Comparison of ENCODE assay signal across 33 cellular contexts in the genomic region with DNA sequence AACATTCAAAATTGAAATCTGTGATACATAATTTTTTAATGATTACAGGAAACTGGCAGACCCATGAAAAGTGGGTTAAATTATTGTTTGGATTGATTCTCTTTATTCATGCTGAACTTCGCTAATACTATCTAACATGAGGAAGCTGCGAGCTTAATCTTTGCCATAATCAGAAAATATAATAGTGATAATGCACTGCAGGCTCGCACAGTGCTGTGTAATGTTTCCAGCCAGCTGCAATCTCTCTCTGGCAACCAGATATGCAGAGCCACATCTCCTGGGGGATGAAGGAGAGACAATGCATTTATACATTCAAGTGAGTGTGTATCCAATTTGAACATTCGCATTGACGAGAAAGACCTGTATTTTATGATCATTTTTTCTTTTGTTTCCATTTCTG.
"Had no signal": no experiment of that assay in that cellular context is flagged by ENCODE, and none has a peak within 500 bp of the region (broad histone marks: within the 10 kb centered on the region; RNA-seq: fewer than 3 reads in every experiment).

No MANE protein-coding gene starts in this region.

- H3K27ac Mint-ChIP-seq: activated B cell treated with CpG ODN at 0.5 μM for 24 hours; activated CD4-positive, alpha-beta memory T cell treated with anti-CD3 and anti-CD28 coated beads for 36 hours; activated CD4-positive, alpha-beta T cell treated with anti-CD3 and anti-CD28 coated beads, Interleukin-2, amount 10 ng/mL, durations not matched to agents 24 days and 14 days; activated CD8-positive, alpha-beta T cell treated with anti-CD3 and anti-CD28 coated beads for 36 hours; activated naive CD4-positive, alpha-beta T cell treated with anti-CD3 and anti-CD28 coated beads for 36 hours; activated naive CD4-positive, alpha-beta T cell treated with anti-CD3 and anti-CD28 coated beads, Interleukin-2, amount 50 U/mL, for 72 hours; activated naive CD8-positive, alpha-beta T cell treated with anti-CD3 and anti-CD28 coated beads for 36 hours; activated T-cell treated with anti-CD3 and anti-CD28 coated beads, Interleukin-2, amount 50 U/mL, for 72 hours; activated T-helper 1 cell treated with anti-CD3 and anti-CD28 coated beads, Interleukin-12 subunit alpha, Interleukin-12 subunit beta, Interleukin-2, Interleukin-4 antibody, amounts not matched to agents 30 ng/mL and 10 ng/mL and 1 ng/mL, durations not matched to agents 14 hours and 24 hours and 36 hours; activated T-helper 17 cell treated with anti-CD3 and anti-CD28 coated beads, Interleukin-2, amount 50 U/mL, for 72 hours; T-helper 2 cell treated with Interferon-gamma antibody and Interleukin-4, amounts not matched to agents 5 μg/mL and 100 μg/mL, for 36 hours had no signal

- H3K27ac ChIP-seq: adrenal gland, body of pancreas, brain microvascular endothelial cell, breast epithelium, VCaP had no signal

- H3K4me3 Mint-ChIP-seq: activated B cell treated with CpG ODN at 0.5 μM for 24 hours; activated CD4-positive, alpha-beta memory T cell treated with anti-CD3 and anti-CD28 coated beads for 36 hours; activated CD4-positive, alpha-beta T cell treated with anti-CD3 and anti-CD28 coated beads, Interleukin-2, amount 10 ng/mL, durations not matched to agents 24 days and 14 days; activated CD8-positive, alpha-beta T cell treated with anti-CD3 and anti-CD28 coated beads for 36 hours; activated naive CD4-positive, alpha-beta T cell treated with anti-CD3 and anti-CD28 coated beads for 36 hours; activated naive CD8-positive, alpha-beta T cell treated with anti-CD3 and anti-CD28 coated beads for 36 hours; activated T-cell treated with anti-CD3 and anti-CD28 coated beads, Interleukin-2, amount 50 U/mL, for 4 hours; activated T-cell treated with anti-CD3 and anti-CD28 coated beads, Interleukin-2, amount 50 U/mL, for 72 hours; activated T-helper 1 cell treated with anti-CD3 and anti-CD28 coated beads, Interleukin-12 subunit alpha, Interleukin-12 subunit beta, Interleukin-2, Interleukin-4 antibody, amounts not matched to agents 30 ng/mL and 10 ng/mL and 1 ng/mL, durations not matched to agents 14 hours and 24 hours and 36 hours; activated T-helper 17 cell treated with anti-CD3 and anti-CD28 coated beads, Interleukin-2, amount 50 U/mL, for 72 hours; T-helper 2 cell treated with Interferon-gamma antibody and Interleukin-4, amounts not matched to agents 5 μg/mL and 100 μg/mL, for 36 hours had no signal

- H3K9me3 Mint-ChIP-seq: activated B cell treated with CpG ODN at 0.5 μM for 24 hours; activated CD4-positive, alpha-beta memory T cell treated with anti-CD3 and anti-CD28 coated beads for 36 hours; activated CD4-positive, alpha-beta T cell treated with anti-CD3 and anti-CD28 coated beads, Interleukin-2, amount 10 ng/mL, durations not matched to agents 24 days and 14 days; activated CD8-positive, alpha-beta T cell treated with anti-CD3 and anti-CD28 coated beads for 36 hours; activated naive CD4-positive, alpha-beta T cell treated with anti-CD3 and anti-CD28 coated beads for 36 hours; activated naive CD4-positive, alpha-beta T cell treated with anti-CD3 and anti-CD28 coated beads, Interleukin-2, amount 50 U/mL, for 72 hours; activated naive CD8-positive, alpha-beta T cell treated with anti-CD3 and anti-CD28 coated beads for 36 hours; activated T-cell treated with anti-CD3 and anti-CD28 coated beads, Interleukin-2, amount 50 U/mL, for 4 hours; activated T-cell treated with anti-CD3 and anti-CD28 coated beads, Interleukin-2, amount 50 U/mL, for 72 hours; activated T-helper 1 cell treated with anti-CD3 and anti-CD28 coated beads, Interleukin-12 subunit alpha, Interleukin-12 subunit beta, Interleukin-2, Interleukin-4 antibody, amounts not matched to agents 30 ng/mL and 10 ng/mL and 1 ng/mL, durations not matched to agents 14 hours and 24 hours and 36 hours; T-helper 2 cell treated with Interferon-gamma antibody and Interleukin-4, amounts not matched to agents 5 μg/mL and 100 μg/mL, for 36 hours had no signal

- H3K4me1 ChIP-seq: adrenal gland, body of pancreas, breast epithelium had no signal

- H3K27me3 Mint-ChIP-seq: activated B cell treated with CpG ODN at 0.5 μM for 24 hours; activated CD4-positive, alpha-beta T cell treated with anti-CD3 and anti-CD28 coated beads, Interleukin-2, amount 10 ng/mL, durations not matched to agents 24 days and 14 days had no signal

- H3K27me3 ChIP-seq: adrenal gland, body of pancreas, brain microvascular endothelial cell, breast epithelium had no signal

- H3K4me1 Mint-ChIP-seq: activated B cell treated with CpG ODN at 0.5 μM for 24 hours; activated CD4-positive, alpha-beta T cell treated with anti-CD3 and anti-CD28 coated beads, Interleukin-2, amount 10 ng/mL, durations not matched to agents 24 days and 14 days; activated naive CD8-positive, alpha-beta T cell treated with anti-CD3 and anti-CD28 coated beads for 36 hours; activated T-helper 17 cell treated with anti-CD3 and anti-CD28 coated beads, Interleukin-2, amount 50 U/mL, for 72 hours had no signal

- H3K36me3 ChIP-seq: adrenal gland, brain microvascular endothelial cell, breast epithelium had no signal

- DNase-seq: activated B cell treated with CpG ODN at 0.5 μM for 24 hours; activated CD4-positive, alpha-beta memory T cell treated with anti-CD3 and anti-CD28 coated beads for 36 hours; activated CD4-positive, alpha-beta T cell treated with anti-CD3 and anti-CD28 coated beads for 4 hours; activated CD4-positive, alpha-beta T cell treated with anti-CD3 and anti-CD28 coated beads, Interleukin-2, amount 10 ng/mL, durations not matched to agents 24 days and 14 days; activated CD4-positive, alpha-beta T cell treated with anti-CD3 and anti-CD28 coated beads, Interleukin-2, amount 50 U/mL, for 1 hour; activated CD4-positive, alpha-beta T cell treated with anti-CD3 and anti-CD28 coated beads, Interleukin-2, amount 50 U/mL, for 4 hours; activated CD4-positive, CD25-positive, alpha-beta regulatory T cell treated with anti-CD3 and anti-CD28 coated beads, Interleukin-2, amount 50 U/mL, for 72 hours; activated CD8-positive, alpha-beta memory T cell treated with anti-CD3 and anti-CD28 coated beads, Interleukin-2, amount 50 U/mL, for 4 hours; activated CD8-positive, alpha-beta T cell treated with anti-CD3 and anti-CD28 coated beads for 36 hours; activated effector memory CD4-positive, alpha-beta T cell treated with anti-CD3 and anti-CD28 coated beads, Interleukin-2, amount 50 U/mL, for 16 hours; activated gamma-delta T cell treated with Interleukin-2 at 50 U/mL for 16 hours; activated naive CD4-positive, alpha-beta T cell; activated naive CD4-positive, alpha-beta T cell treated with anti-CD3 and anti-CD28 coated beads for 36 hours; activated naive CD4-positive, alpha-beta T cell treated with anti-CD3 and anti-CD28 coated beads, Interleukin-2, amount 50 U/mL, for 16 hours; activated naive CD8-positive, alpha-beta T cell treated with anti-CD3 and anti-CD28 coated beads for 36 hours; activated T-cell treated with anti-CD3 and anti-CD28 coated beads for 4 hours; activated T-cell treated with anti-CD3 and anti-CD28 coated beads, Interleukin-2, amount 50 U/mL, for 1 hour; activated T-cell treated with anti-CD3 and anti-CD28 coated beads, Interleukin-2, amount 50 U/mL, for 4 hours; activated T-cell treated with anti-CD3 and anti-CD28 coated beads, Interleukin-2, amount 50 U/mL, for 72 hours; adrenal gland; amniotic stem cell; aorta; body of pancreas; brain microvascular endothelial cell; central memory CD4-positive, alpha-beta T cell; T-helper 2 cell; T-helper 9 cell had no signal

- H3K36me3 Mint-ChIP-seq: activated CD4-positive, alpha-beta memory T cell treated with anti-CD3 and anti-CD28 coated beads for 36 hours; activated naive CD4-positive, alpha-beta T cell treated with anti-CD3 and anti-CD28 coated beads, Interleukin-2, amount 50 U/mL, for 72 hours; activated naive CD8-positive, alpha-beta T cell treated with anti-CD3 and anti-CD28 coated beads for 36 hours had no signal

- H3K9me3 ChIP-seq: adrenal gland, body of pancreas, breast epithelium had no signal

- H3K4me3 ChIP-seq: adrenal gland, body of pancreas, breast epithelium had no signal
